1 cellular context compared by ENCODE assay signal in the genomic region with DNA sequence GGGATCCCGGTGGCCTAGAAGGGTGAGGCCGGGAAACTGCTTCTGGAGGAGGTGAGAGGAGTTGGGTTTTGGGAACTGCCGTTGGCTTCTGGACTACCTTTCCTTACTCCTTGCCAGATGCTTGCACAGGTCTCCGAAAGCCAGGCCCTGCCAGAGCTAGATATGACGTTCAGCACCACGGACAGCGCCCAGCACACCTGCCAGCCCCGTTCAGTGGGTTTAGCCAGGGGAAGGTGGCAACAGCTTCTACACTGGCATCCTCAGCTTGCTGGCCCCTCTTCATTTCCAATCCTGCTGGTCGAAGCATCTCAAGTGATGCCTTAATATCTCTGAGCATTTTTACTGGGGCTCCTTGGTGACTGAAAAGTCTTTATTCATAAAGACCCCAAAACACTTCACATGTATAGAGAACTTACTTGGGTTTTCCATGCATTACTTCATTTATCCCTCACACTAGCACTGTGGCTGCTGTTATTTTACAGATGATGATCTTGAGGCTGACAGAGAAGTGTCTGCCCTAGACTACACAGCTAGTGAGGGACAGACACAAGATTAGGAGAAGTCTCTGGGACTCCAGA.
TF ChIP-seq lines count a peak whose summit lies in the region.

No MANE protein-coding gene starts in this region.

TF ChIP-seq in HepG2, 621 proteins besides CTCF, POLR2A, EP300 and RAD21 (continued from another document):
- TF ChIP-seq, protein P1, sequence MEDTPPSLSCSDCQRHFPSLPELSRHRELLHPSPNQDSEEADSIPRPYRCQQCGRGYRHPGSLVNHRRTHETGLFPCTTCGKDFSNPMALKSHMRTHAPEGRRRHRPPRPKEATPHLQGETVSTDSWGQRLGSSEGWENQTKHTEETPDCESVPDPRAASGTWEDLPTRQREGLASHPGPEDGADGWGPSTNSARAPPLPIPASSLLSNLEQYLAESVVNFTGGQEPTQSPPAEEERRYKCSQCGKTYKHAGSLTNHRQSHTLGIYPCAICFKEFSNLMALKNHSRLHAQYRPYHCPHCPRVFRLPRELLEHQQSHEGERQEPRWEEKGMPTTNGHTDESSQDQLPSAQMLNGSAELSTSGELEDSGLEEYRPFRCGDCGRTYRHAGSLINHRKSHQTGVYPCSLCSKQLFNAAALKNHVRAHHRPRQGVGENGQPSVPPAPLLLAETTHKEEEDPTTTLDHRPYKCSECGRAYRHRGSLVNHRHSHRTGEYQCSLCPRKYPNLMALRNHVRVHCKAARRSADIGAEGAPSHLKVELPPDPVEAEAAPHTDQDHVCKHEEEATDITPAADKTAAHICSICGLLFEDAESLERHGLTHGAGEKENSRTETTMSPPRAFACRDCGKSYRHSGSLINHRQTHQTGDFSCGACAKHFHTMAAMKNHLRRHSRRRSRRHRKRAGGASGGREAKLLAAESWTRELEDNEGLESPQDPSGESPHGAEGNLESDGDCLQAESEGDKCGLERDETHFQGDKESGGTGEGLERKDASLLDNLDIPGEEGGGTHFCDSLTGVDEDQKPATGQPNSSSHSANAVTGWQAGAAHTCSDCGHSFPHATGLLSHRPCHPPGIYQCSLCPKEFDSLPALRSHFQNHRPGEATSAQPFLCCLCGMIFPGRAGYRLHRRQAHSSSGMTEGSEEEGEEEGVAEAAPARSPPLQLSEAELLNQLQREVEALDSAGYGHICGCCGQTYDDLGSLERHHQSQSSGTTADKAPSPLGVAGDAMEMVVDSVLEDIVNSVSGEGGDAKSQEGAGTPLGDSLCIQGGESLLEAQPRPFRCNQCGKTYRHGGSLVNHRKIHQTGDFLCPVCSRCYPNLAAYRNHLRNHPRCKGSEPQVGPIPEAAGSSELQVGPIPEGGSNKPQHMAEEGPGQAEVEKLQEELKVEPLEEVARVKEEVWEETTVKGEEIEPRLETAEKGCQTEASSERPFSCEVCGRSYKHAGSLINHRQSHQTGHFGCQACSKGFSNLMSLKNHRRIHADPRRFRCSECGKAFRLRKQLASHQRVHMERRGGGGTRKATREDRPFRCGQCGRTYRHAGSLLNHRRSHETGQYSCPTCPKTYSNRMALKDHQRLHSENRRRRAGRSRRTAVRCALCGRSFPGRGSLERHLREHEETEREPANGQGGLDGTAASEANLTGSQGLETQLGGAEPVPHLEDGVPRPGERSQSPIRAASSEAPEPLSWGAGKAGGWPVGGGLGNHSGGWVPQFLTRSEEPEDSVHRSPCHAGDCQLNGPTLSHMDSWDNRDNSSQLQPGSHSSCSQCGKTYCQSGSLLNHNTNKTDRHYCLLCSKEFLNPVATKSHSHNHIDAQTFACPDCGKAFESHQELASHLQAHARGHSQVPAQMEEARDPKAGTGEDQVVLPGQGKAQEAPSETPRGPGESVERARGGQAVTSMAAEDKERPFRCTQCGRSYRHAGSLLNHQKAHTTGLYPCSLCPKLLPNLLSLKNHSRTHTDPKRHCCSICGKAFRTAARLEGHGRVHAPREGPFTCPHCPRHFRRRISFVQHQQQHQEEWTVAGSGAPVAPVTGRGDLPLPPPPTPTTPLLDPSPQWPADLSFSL (CRISPR knock-in tag; IDR thresholded peaks at IDR 0.05), result no peak
- no peak for TF ChIP-seq ZNF790 (CRISPR knock-in tag; IDR thresholded peaks at IDR 0.05; ENCODE audit: borderline replicate concordance)
- TF ChIP-seq, protein P2, sequence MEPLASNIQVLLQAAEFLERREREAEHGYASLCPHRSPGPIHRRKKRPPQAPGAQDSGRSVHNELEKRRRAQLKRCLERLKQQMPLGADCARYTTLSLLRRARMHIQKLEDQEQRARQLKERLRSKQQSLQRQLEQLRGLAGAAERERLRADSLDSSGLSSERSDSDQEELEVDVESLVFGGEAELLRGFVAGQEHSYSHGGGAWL (CRISPR knock-in tag; IDR thresholded peaks at IDR 0.05), result peak; percentile 89
- TF ChIP-seq ZNF543 (CRISPR knock-in tag; IDR thresholded peaks at IDR 0.05), result no peak
- peak; percentile 83 for TF ChIP-seq TGIF2 (CRISPR knock-in tag; IDR thresholded peaks at IDR 0.05)
- TF ChIP-seq, protein P3, sequence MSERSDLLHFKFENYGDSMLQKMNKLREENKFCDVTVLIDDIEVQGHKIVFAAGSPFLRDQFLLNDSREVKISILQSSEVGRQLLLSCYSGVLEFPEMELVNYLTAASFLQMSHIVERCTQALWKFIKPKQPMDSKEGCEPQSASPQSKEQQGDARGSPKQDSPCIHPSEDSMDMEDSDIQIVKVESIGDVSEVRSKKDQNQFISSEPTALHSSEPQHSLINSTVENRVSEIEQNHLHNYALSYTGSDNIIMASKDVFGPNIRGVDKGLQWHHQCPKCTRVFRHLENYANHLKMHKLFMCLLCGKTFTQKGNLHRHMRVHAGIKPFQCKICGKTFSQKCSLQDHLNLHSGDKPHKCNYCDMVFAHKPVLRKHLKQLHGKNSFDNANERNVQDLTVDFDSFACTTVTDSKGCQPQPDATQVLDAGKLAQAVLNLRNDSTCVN (CRISPR knock-in tag; IDR thresholded peaks at IDR 0.05; ENCODE audit: borderline replicate concordance), result peak; percentile 85
- TF ChIP-seq, protein P4, sequence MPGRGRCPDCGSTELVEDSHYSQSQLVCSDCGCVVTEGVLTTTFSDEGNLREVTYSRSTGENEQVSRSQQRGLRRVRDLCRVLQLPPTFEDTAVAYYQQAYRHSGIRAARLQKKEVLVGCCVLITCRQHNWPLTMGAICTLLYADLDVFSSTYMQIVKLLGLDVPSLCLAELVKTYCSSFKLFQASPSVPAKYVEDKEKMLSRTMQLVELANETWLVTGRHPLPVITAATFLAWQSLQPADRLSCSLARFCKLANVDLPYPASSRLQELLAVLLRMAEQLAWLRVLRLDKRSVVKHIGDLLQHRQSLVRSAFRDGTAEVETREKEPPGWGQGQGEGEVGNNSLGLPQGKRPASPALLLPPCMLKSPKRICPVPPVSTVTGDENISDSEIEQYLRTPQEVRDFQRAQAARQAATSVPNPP (CRISPR knock-in tag; IDR thresholded peaks at IDR 0.05), result no peak
TF ChIP-seq in HepG2: peak in this region for 170.
